13 cellular contexts compared by ENCODE assay signal in genomic region chr16:14485811-14486519, GRCh38.
A peak's percentile ranks its signal among the peaks of the same experiment; 100 is the strongest.
DNase-seq lines count a peak whose midpoint lies in the region; ATAC-seq and TF ChIP-seq lines count a peak whose summit lies in the region.
"Had no signal": no experiment of that assay in that cellular context is flagged by ENCODE, and none has a peak within 500 bp of the region (broad histone marks: within the 10 kb centered on the region; RNA-seq: fewer than 3 reads in every experiment).

No MANE protein-coding gene starts in this region.

- no peak for TF ChIP-seq RAD21 in HCT116 (IDR thresholded peaks at IDR 0.05; ENCODE audit: low read depth)

- H3K4me3 ChIP-seq in HCT116 (replicated peaks in 1 of 2; ENCODE audit: low read depth in 1 of 2, low read length in 2 of 2): 0 out of 4 replicates have a peak overlapping the region, but pooled peaks of 1 of the 2 experiments have one; percentile 2
- no peak overlapping the region for H3K4me3 ChIP-seq in brain microvascular endothelial cell (ENCODE audit: low read depth, low read length)
- H3K4me3 ChIP-seq in left lung: no peak overlapping the region
- H3K4me3 ChIP-seq in spleen: no peak overlapping the region

- H2AFZ ChIP-seq in HCT116 (ENCODE audit: low read depth, low read length, poor library complexity, severe bottlenecking): no peak overlapping the region

- H3K4me2 ChIP-seq in HCT116 (ENCODE audit: low read length): peak overlapping the region; percentile 53

- ATAC-seq in HCT116: peak; percentile 21; the same call in 1 of the 2 replicates
- peak; percentile 5 for ATAC-seq in left lung
- ATAC-seq: CD8-positive, alpha-beta T cell; natural killer cell treated with Interleukin-12 subunit alpha and Interleukin-12 subunit beta and Interleukin-15 and Interleukin-18, amount 100 ng/mL, for 72 hours; stimulated activated effector memory CD8-positive, alpha-beta T cell treated with anti-CD3 and anti-CD28 coated beads, Interleukin-12 subunit alpha, Interleukin-12 subunit beta, amount 100 ng/mL, for 72 hours had no signal

- RAD21 ChIA-PET in HCT116 (lab: Charles Lee; ENCODE audit: low non-redundant PET in 1 of 2, low total read pairs in 2 of 2, uncharacterized antibody in 2 of 2, unreplicated experiment in 2 of 2): no interaction called here

- TF ChIP-seq POLR2A in HCT116 (IDR thresholded peaks at IDR 0.05; ENCODE audit: borderline replicate concordance, extremely low read depth, insufficient read depth, insufficient read length) (no peak), spleen (IDR thresholded peaks at IDR 0.05) (no peak)

- H3K27ac ChIP-seq in HCT116 (ENCODE audit: low read depth, low read length) (peak overlapping the region; percentile 43; the same call in 1 of the 2 replicates), brain microvascular endothelial cell (peak overlapping the region; percentile 78), left lung (peak overlapping the region; percentile 15 to 51), spleen (peak overlapping the region in 5 of 8 donors; percentile 55 to 79 (median 66))

- H3K9me3 ChIP-seq in HCT116 (ENCODE audit: control insufficient read depth in 1 of 2, insufficient read depth in 1 of 2, low read depth in 1 of 2, low read length in 2 of 2): no peaks in the 10 kb centered on the region
- no peaks in the 10 kb centered on the region for H3K9me3 ChIP-seq in left lung
- no peaks in the 10 kb centered on the region for H3K9me3 ChIP-seq in spleen

- peaks cover 27 to 41% of the 10 kb centered on the region in 2 experiments for H3K4me1 ChIP-seq in HCT116 (ENCODE audit: control insufficient read depth in 1 of 2, insufficient read depth in 2 of 2, low read length in 2 of 2)
- H3K4me1 ChIP-seq in left lung: peaks cover 5 to 20% of the 10 kb centered on the region in 2 donors
- H3K4me1 ChIP-seq in spleen: peaks cover 0 to 37% (median 16%) of the 10 kb centered on the region in 6 donors

- no TSS peak for BruUV-seq in HCT116 (replicated peaks; lab: Mats Ljungman, UMichigan)

- POLR2A ChIA-PET in HCT116 (lab: Charles Lee): interaction anchor here (1.0 kb wide), 1 partner anchor 16 kb away, joined by 7 read pairs; no protein-coding TSS in a partner anchor

- WGBS in spleen, 5 donors: 92 to 95% (median 94%) methylated on average over 14 to 16 of the region's 16 CpGs

- TF ChIP-seq CTCF in HCT116 (IDR thresholded peaks at IDR 0.05 in 2 of 3, conservative IDR thresholded peaks at IDR 0.05 in 1 of 3; ENCODE audit: borderline replicate concordance in 1 of 3, insufficient read depth in 1 of 3, low read depth in 2 of 3, low read length in 2 of 3): no peak
- TF ChIP-seq CTCF in brain microvascular endothelial cell (IDR thresholded peaks at IDR 0.05; ENCODE audit: low read depth, low read length, missing control alignments): no peak
- TF ChIP-seq CTCF in left lung (IDR thresholded peaks at IDR 0.05): no peak
- no peak for TF ChIP-seq CTCF in spleen (IDR thresholded peaks at IDR 0.05 in 8 of 11, conservative IDR thresholded peaks at IDR 0.05 in 3 of 11)

- peak overlapping the region; percentile 21 for H3K9ac ChIP-seq in HCT116 (ENCODE audit: low read length)

- H3K36me3 ChIP-seq in HCT116 (ENCODE audit: control insufficient read depth in 1 of 2, insufficient read depth in 2 of 2, low read length in 2 of 2) (peaks cover 0 to 9% of the 10 kb centered on the region in 2 experiments; a peak in 1 of 4 replicates), brain microvascular endothelial cell (replicated peaks) (no peaks in the 10 kb centered on the region), left lung (peaks cover 0 to 19% of the 10 kb centered on the region in 2 donors), spleen (peaks cover 0 to 41% (median 13%) of the 10 kb centered on the region in 6 donors)

- CTCF ChIA-PET in HCT116 (lab: Charles Lee): interaction anchor here (1.0 kb wide), 1 partner anchor 16 kb away, joined by 3 read pairs; no protein-coding TSS in a partner anchor

- H3K9me2 ChIP-seq in HCT116 (ENCODE audit: insufficient read depth): no peaks in the 10 kb centered on the region

- intact Hi-C loops in HCT116 (cut with micrococcal nuclease): no loop called here
- intact Hi-C loops in left lung (cut with DNase I): no loop called here
- intact Hi-C loops in spleen (cut with DNase I; ENCODE audit: low total_unique reads): no loop called here

- H3K79me2 ChIP-seq in HCT116 (ENCODE audit: insufficient read depth, low read length): peaks cover 5% of the 10 kb centered on the region; the same call in 1 of the 2 replicates

- in situ Hi-C loops in brain microvascular endothelial cell (cut with HindIII; ENCODE audit: low pct_ligation_motif_present, low sequenced_read_pairs): no loop called here
- in situ Hi-C loops in G401 (cut with HindIII; ENCODE audit: low sequenced_read_pairs): no loop called here

- no peaks in the 10 kb centered on the region for H3K27me3 ChIP-seq in HCT116 (ENCODE audit: insufficient read depth, low read length)
- H3K27me3 ChIP-seq in brain microvascular endothelial cell (replicated peaks): no peaks in the 10 kb centered on the region
- H3K27me3 ChIP-seq in left lung: no peaks in the 10 kb centered on the region
- H3K27me3 ChIP-seq in spleen (replicated peaks in 1 of 7): no peaks in the 10 kb centered on the region

- no peaks in the 10 kb centered on the region for H4K20me1 ChIP-seq in HCT116 (ENCODE audit: insufficient read depth)

- DNase-seq in HCT116 (ENCODE audit: low read depth, low spot score) (no peak), brain microvascular endothelial cell (no peak), left lung (no peak), spleen (no peak), G401 (ENCODE audit: low spot score) (no peak), SHP77 treated with DMSO at 0.1 percent for 48 hours (lab: John Stamatoyannopoulos, UW) (no peak), Kasumi-1 (lab: John Stamatoyannopoulos, UW) (no peak)
- no peak for DNase-seq in activated T-cell treated with anti-CD3 and anti-CD28 coated beads, Interleukin-2, amount 50 U/mL, for 48 hours
- DNase-seq: activated CD4-positive, alpha-beta T cell treated with anti-CD3 and anti-CD28 coated beads for 1 hour; CD8-positive, alpha-beta T cell; stimulated activated CD4-positive, alpha-beta T cell treated with anti-CD3 and anti-CD28 coated beads, Interleukin-2, amount 100 ng/mL, for 24 hours had no signal

TF ChIP-seq in HCT116, 20 proteins besides CTCF, POLR2A, EP300 and RAD21:
- TF ChIP-seq ZNF274 (IDR thresholded peaks at IDR 0.05; ENCODE audit: low read depth, low read length): no peak
- TF ChIP-seq EGR1 (IDR thresholded peaks at IDR 0.05; ENCODE audit: low read depth): no peak
- no peak for TF ChIP-seq CEBPB (IDR thresholded peaks at IDR 0.05; ENCODE audit: low read depth)
- TF ChIP-seq YY1 (IDR thresholded peaks at IDR 0.05; ENCODE audit: extremely low read depth, insufficient replicate concordance, low read depth, low read length): no peak
- TF ChIP-seq ELF1 (IDR thresholded peaks at IDR 0.05; ENCODE audit: borderline replicate concordance, low read depth): no peak
